ENCODE assay signal across 11 cellular contexts in the genomic region with DNA sequence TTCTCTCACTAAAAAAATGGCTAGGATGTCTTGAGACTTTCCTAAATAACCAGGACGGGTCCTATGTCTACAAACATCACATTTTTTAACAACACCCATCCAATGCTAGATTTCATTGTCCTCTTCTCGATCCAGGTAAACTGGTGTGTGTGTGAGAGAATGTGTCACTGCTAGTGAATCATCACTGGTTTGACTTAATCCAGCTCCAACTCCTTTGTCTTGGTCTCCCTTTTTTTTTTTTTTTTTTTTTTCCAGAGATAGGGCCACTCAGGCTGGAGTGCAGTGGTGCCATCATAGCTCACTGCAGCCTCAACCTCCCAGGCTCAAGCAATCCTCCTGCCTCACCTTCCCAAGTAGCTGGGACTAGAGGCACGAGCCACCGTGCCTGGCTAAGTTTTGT. TPM values are rescaled to one million over a fixed set of nuclear protein-coding genes. Genes with fewer than 3 reads are reported as not detected.
DNase-seq lines count a peak whose midpoint lies in the region; TF ChIP-seq lines count a peak whose summit lies in the region.
"Had no signal": no experiment of that assay in that cellular context is flagged by ENCODE, and none has a peak within 500 bp of the region (broad histone marks: within the 10 kb centered on the region; RNA-seq: fewer than 3 reads in every experiment).

No MANE protein-coding gene starts in this region.

- H3K27me3 Mint-ChIP-seq in activated naive CD4-positive, alpha-beta T cell treated with anti-CD3 and anti-CD28 coated beads, Interleukin-2, amount 10 ng/mL, durations not matched to agents 7 days and 5 days, result peaks cover 70% of the 10 kb centered on the region
- peaks cover 37% of the 10 kb centered on the region for H3K27me3 Mint-ChIP-seq in activated T-helper 2 cell treated with anti-CD3 and anti-CD28 coated beads, Interferon-gamma antibody, Interleukin-2, Interleukin-4, amounts not matched to agents 10 μg/mL and 5 μg/mL and 100 μg/mL, durations not matched to agents 14 hours and 24 hours and 36 hours (ENCODE audit: low read depth)

- peak overlapping the region; percentile 82 for H3K9ac ChIP-seq in iPS-18a (ENCODE audit: low read length)

- peaks cover 22% of the 10 kb centered on the region for H3K36me3 Mint-ChIP-seq in activated naive CD4-positive, alpha-beta T cell treated with anti-CD3 and anti-CD28 coated beads, Interleukin-2, amount 10 ng/mL, durations not matched to agents 7 days and 5 days
- H3K36me3 Mint-ChIP-seq in activated T-helper 2 cell treated with anti-CD3 and anti-CD28 coated beads, Interferon-gamma antibody, Interleukin-2, Interleukin-4, amounts not matched to agents 10 μg/mL and 5 μg/mL and 100 μg/mL, durations not matched to agents 14 hours and 24 hours and 36 hours (ENCODE audit: low read depth), result peaks cover 23% of the 10 kb centered on the region

- no peaks in the 10 kb centered on the region for H3K9me3 Mint-ChIP-seq in activated naive CD4-positive, alpha-beta T cell treated with anti-CD3 and anti-CD28 coated beads, Interleukin-2, amount 10 ng/mL, durations not matched to agents 7 days and 5 days
- no peaks in the 10 kb centered on the region for H3K9me3 Mint-ChIP-seq in activated T-helper 2 cell treated with anti-CD3 and anti-CD28 coated beads, Interferon-gamma antibody, Interleukin-2, Interleukin-4, amounts not matched to agents 10 μg/mL and 5 μg/mL and 100 μg/mL, durations not matched to agents 14 hours and 24 hours and 36 hours

- H3K4me1 Mint-ChIP-seq in activated naive CD4-positive, alpha-beta T cell treated with anti-CD3 and anti-CD28 coated beads, Interleukin-2, amount 10 ng/mL, durations not matched to agents 7 days and 5 days, result peaks cover 51% of the 10 kb centered on the region
- H3K4me1 Mint-ChIP-seq in activated T-helper 2 cell treated with anti-CD3 and anti-CD28 coated beads, Interferon-gamma antibody, Interleukin-2, Interleukin-4, amounts not matched to agents 10 μg/mL and 5 μg/mL and 100 μg/mL, durations not matched to agents 14 hours and 24 hours and 36 hours (ENCODE audit: low read depth), result peaks cover 37% of the 10 kb centered on the region

- CTCF ChIA-PET in activated naive CD4-positive, alpha-beta T cell treated with anti-CD3 and anti-CD28 coated beads, Interleukin-2, amount 10 ng/mL, durations not matched to agents 7 days and 5 days (lab: Charles Lee), result interaction anchor here (0.5 kb wide), 1 partner anchor 162 kb away, joined by 3 read pairs; no protein-coding TSS in a partner anchor

- no peak for TF ChIP-seq CTCF in uterus (IDR thresholded peaks at IDR 0.05)

- H3K4me1 ChIP-seq in iPS-18a (ENCODE audit: control insufficient read depth, low read depth, low read length) (peaks cover 10% of the 10 kb centered on the region), uterus (peaks cover 0 to 31% of the 10 kb centered on the region in 2 donors)

- H3K27ac ChIP-seq in iPS-18a (ENCODE audit: low read length) (peak overlapping the region; percentile 61), uterus (peak overlapping the region; percentile 89 to 92)

- H3K4me3 ChIP-seq in iPS-18a (ENCODE audit: low read length) (peak overlapping the region; percentile 76), uterus (no peak overlapping the region)

- H3K27ac Mint-ChIP-seq in activated naive CD4-positive, alpha-beta T cell treated with anti-CD3 and anti-CD28 coated beads, Interleukin-2, amount 10 ng/mL, durations not matched to agents 7 days and 5 days, result no peak overlapping the region
- peak overlapping the region; percentile 67 for H3K27ac Mint-ChIP-seq in activated T-helper 2 cell treated with anti-CD3 and anti-CD28 coated beads, Interferon-gamma antibody, Interleukin-2, Interleukin-4, amounts not matched to agents 10 μg/mL and 5 μg/mL and 100 μg/mL, durations not matched to agents 14 hours and 24 hours and 36 hours

- H3K36me3 ChIP-seq in iPS-18a (ENCODE audit: control insufficient read depth, low read depth, low read length) (peaks cover 22% of the 10 kb centered on the region), uterus (no peaks in the 10 kb centered on the region)

- TF ChIP-seq POLR2A in uterus (IDR thresholded peaks at IDR 0.05), result no peak

- H3K4me3 Mint-ChIP-seq in activated naive CD4-positive, alpha-beta T cell treated with anti-CD3 and anti-CD28 coated beads, Interleukin-2, amount 10 ng/mL, durations not matched to agents 7 days and 5 days, result peak overlapping the region; percentile 27
- peak overlapping the region; percentile 77 for H3K4me3 Mint-ChIP-seq in activated T-helper 2 cell treated with anti-CD3 and anti-CD28 coated beads, Interferon-gamma antibody, Interleukin-2, Interleukin-4, amounts not matched to agents 10 μg/mL and 5 μg/mL and 100 μg/mL, durations not matched to agents 14 hours and 24 hours and 36 hours (ENCODE audit: low read depth)

- H3K9me3 ChIP-seq in iPS-18a (ENCODE audit: control insufficient read depth, low read depth, low read length) (no peaks in the 10 kb centered on the region), uterus (no peaks in the 10 kb centered on the region)

- H3K27me3 ChIP-seq in iPS-18a (ENCODE audit: control insufficient read depth, insufficient read depth, low read length) (peaks cover 16% of the 10 kb centered on the region), uterus (peaks cover 0 to 7% of the 10 kb centered on the region in 2 donors)

- intact Hi-C loops in activated T-helper 2 cell treated with anti-CD3 and anti-CD28 coated beads, Interferon-gamma antibody, Interleukin-2, Interleukin-4, amounts not matched to agents 10 μg/mL and 5 μg/mL and 100 μg/mL, durations not matched to agents 14 hours and 24 hours and 36 hours (cut with micrococcal nuclease), result no loop called here
- intact Hi-C loops in uterus (cut with DNase I; ENCODE audit: low total_unique reads), result no loop called here

- DNase-seq in activated naive CD4-positive, alpha-beta T cell treated with anti-CD3 and anti-CD28 coated beads, Interleukin-2, amount 10 ng/mL, durations not matched to agents 7 days and 5 days, result no peak
- DNase-seq in activated naive CD4-positive, alpha-beta T cell treated with Interleukin-2 at 50 U/mL for 16 hours, result no peak
- no peak for DNase-seq in activated T-helper 2 cell treated with anti-CD3 and anti-CD28 coated beads, Interferon-gamma antibody, Interleukin-2, Interleukin-4, amounts not matched to agents 10 μg/mL and 5 μg/mL and 100 μg/mL, durations not matched to agents 14 hours and 24 hours and 36 hours (ENCODE audit: low spot score)
- no peak for DNase-seq in uterus
- no peak for DNase-seq in effector CD4-positive, alpha-beta T cell
- DNase-seq in anterior cingulate cortex (lab: John Stamatoyannopoulos, UW), result no peak
- DNase-seq in D341Med (ENCODE audit: low spot score), result no peak
- DNase-seq: Karpas-422; NCI-H526 treated with DMSO at 0.1 percent for 48 hours; stimulated activated naive CD4-positive, alpha-beta T cell treated with Interleukin-2 at 50 U/mL for 16 hours had no signal

RNA-seq across cellular contexts. Expression of a gene that starts 2.0 kb away (rescaled TPM):
- total RNA-seq in activated T-helper 2 cell treated with anti-CD3 and anti-CD28 coated beads, Interferon-gamma antibody, Interleukin-2, Interleukin-4, amounts not matched to agents 10 μg/mL and 5 μg/mL and 100 μg/mL, durations not matched to agents 14 hours and 24 hours and 36 hours, result 3.8 and 5.0 TPM in 2 replicates
- 1 to 10 TPM in 3 of 4 donors, not detected in 1; 4.8 to 9.7 (median 5.0) TPM for total RNA-seq in uterus

RNA-seq across cellular contexts. Expression of a gene that starts 4.1 kb away (rescaled TPM):
- 0.09 and 0.21 TPM in 2 replicates for total RNA-seq in activated T-helper 2 cell treated with anti-CD3 and anti-CD28 coated beads, Interferon-gamma antibody, Interleukin-2, Interleukin-4, amounts not matched to agents 10 μg/mL and 5 μg/mL and 100 μg/mL, durations not matched to agents 14 hours and 24 hours and 36 hours
- total RNA-seq in uterus, result 10 to 100 TPM in 3 of 4 donors, 1 to 10 TPM in 1; 6.7 to 55.9 (median 14.5) TPM

RNA-seq across cellular contexts. Expression of a gene that starts 16.7 kb away (rescaled TPM):
- 280 and 290 TPM in 2 replicates for total RNA-seq in activated T-helper 2 cell treated with anti-CD3 and anti-CD28 coated beads, Interferon-gamma antibody, Interleukin-2, Interleukin-4, amounts not matched to agents 10 μg/mL and 5 μg/mL and 100 μg/mL, durations not matched to agents 14 hours and 24 hours and 36 hours
- 100 to 1,000 TPM in 1 of 4 donors, 10 to 100 TPM in 3; 17.1 to 185 (median 41.1) TPM for total RNA-seq in uterus

RNA-seq across cellular contexts. Expression of a gene that starts 24.4 kb away (rescaled TPM):
- 38.5 and 38.7 TPM in 2 replicates for total RNA-seq in activated T-helper 2 cell treated with anti-CD3 and anti-CD28 coated beads, Interferon-gamma antibody, Interleukin-2, Interleukin-4, amounts not matched to agents 10 μg/mL and 5 μg/mL and 100 μg/mL, durations not matched to agents 14 hours and 24 hours and 36 hours
- 100 to 1,000 TPM in 1 of 4 donors, 10 to 100 TPM in 3; 26.2 to 105 (median 61.6) TPM for total RNA-seq in uterus

RNA-seq across cellular contexts. Expression of a gene that starts 39.0 kb away (rescaled TPM):
- 27.3 and 31.6 TPM in 2 replicates for total RNA-seq in activated T-helper 2 cell treated with anti-CD3 and anti-CD28 coated beads, Interferon-gamma antibody, Interleukin-2, Interleukin-4, amounts not matched to agents 10 μg/mL and 5 μg/mL and 100 μg/mL, durations not matched to agents 14 hours and 24 hours and 36 hours
- total RNA-seq in uterus, result 10 to 100 TPM in 3 of 4 donors, 1 to 10 TPM in 1; 9.0 to 36.9 (median 25.9) TPM
